In genomic region chr16:85208181-85208580, GRCh38 we compare ENCODE assay signal across 24 cellular contexts.
DNase-seq lines count a peak whose midpoint lies in the region; ATAC-seq, FAIRE-seq and TF ChIP-seq lines count a peak whose summit lies in the region.
"Had no signal": no experiment of that assay in that cellular context is flagged by ENCODE, and none has a peak within 500 bp of the region (broad histone marks: within the 10 kb centered on the region; RNA-seq: fewer than 3 reads in every experiment).

No MANE protein-coding gene starts in this region.

- 94% methylated on average over 17 of the region's 17 CpGs for WGBS in HepG2 (ENCODE audit: low lambda C conversion rate)
- WGBS in neuronal stem cell (ENCODE audit: extremely low coverage in 2 of 2, insufficient read length in 2 of 2, insufficient replicate concordance in 1 of 2), 2 donors, result no CpG with 5 or more reads among the region's 17 CpGs

- H3K36me3 ChIP-seq in cardiac muscle cell (no peaks in the 10 kb centered on the region), right atrium auricular region (no peaks in the 10 kb centered on the region), HepG2 (replicated peaks in 1 of 2; ENCODE audit: control insufficient read depth in 1 of 2, insufficient read depth in 2 of 2, low read length in 2 of 2) (no peaks in the 10 kb centered on the region), neuronal stem cell (replicated peaks in 1 of 2; ENCODE audit: control insufficient read depth in 2 of 2, insufficient read depth in 2 of 2, low read length in 2 of 2) (no peaks in the 10 kb centered on the region)

- in situ Hi-C loops in HepG2 (cut with HindIII; ENCODE audit: extremely low pct_ligation_motif_present, low pct_unique_long_range_greater_than_20kb), result no loop called here

- peaks cover 11% of the 10 kb centered on the region; the same call in 1 of the 2 replicates for H4K20me1 ChIP-seq in HepG2 (ENCODE audit: insufficient read depth, low read length)

- no peak for TF ChIP-seq CTCF in cardiac muscle cell (IDR thresholded peaks at IDR 0.05; ENCODE audit: low read depth, low read length)
- no peak for TF ChIP-seq CTCF in right atrium auricular region (IDR thresholded peaks at IDR 0.05)
- TF ChIP-seq CTCF in HepG2 (CRISPR knock-in tag; IDR thresholded peaks at IDR 0.05), result no peak

- H2BK15ac ChIP-seq in neuronal stem cell (ENCODE audit: low read length), result peak overlapping the region; percentile 60

- H3K4me3 ChIP-seq in cardiac muscle cell (no peak overlapping the region), right atrium auricular region (no peak overlapping the region), HepG2 (replicated peaks in 1 of 3; ENCODE audit: insufficient read depth in 1 of 3, low read depth in 2 of 3, low read length in 3 of 3) (no peak overlapping the region), neuronal stem cell (ENCODE audit: low read length in 2 of 2) (no peak overlapping the region)
- H3K4me3 ChIP-seq: GM23338, K562, MG63, SK-N-MC had no signal

- H4K91ac ChIP-seq in neuronal stem cell (ENCODE audit: low read depth, low read length, poor library complexity), result no peak overlapping the region

- H3K27me3 ChIP-seq in cardiac muscle cell (no peaks in the 10 kb centered on the region), right atrium auricular region (no peaks in the 10 kb centered on the region), HepG2 (ENCODE audit: control insufficient read depth in 1 of 2, insufficient read depth in 2 of 2, low read length in 2 of 2) (peaks cover 0 to 4% of the 10 kb centered on the region in 2 experiments; a peak in 1 of 5 replicates), neuronal stem cell (ENCODE audit: control insufficient read depth in 3 of 3, insufficient read depth in 3 of 3, low read depth in 1 of 3, low read length in 3 of 3) (no peaks in the 10 kb centered on the region)
- H3K27me3 ChIP-seq: MG63 had no signal

- BruUV-seq in HepG2 (replicated peaks; lab: Mats Ljungman, UMichigan), result no TSS peak

- no peak for FAIRE-seq in HepG2 (lab: Jason Lieb, UNC)
- FAIRE-seq: GM18507, K562 had no signal

- no peaks in the 10 kb centered on the region for H3K79me2 ChIP-seq in HepG2 (ENCODE audit: insufficient read depth, low read length)

- peak overlapping the region; percentile 95 for H2AK5ac ChIP-seq in neuronal stem cell (ENCODE audit: low read depth, low read length)

- no peak for TF ChIP-seq RAD21 in HepG2 (CRISPR knock-in tag; IDR thresholded peaks at IDR 0.05)

- POLR2A ChIA-PET in HepG2 (lab: Yijun Ruan, JAX), result no interaction called here

- peak overlapping the region; percentile 96 for H3K18ac ChIP-seq in neuronal stem cell (ENCODE audit: low read length)

- no peak for TF ChIP-seq POLR2A in HepG2 (IDR thresholded peaks at IDR 0.05; ENCODE audit: insufficient read depth in 1 of 2, low read depth in 2 of 2, low read length in 2 of 2)

- no peaks in the 10 kb centered on the region for H3K9me3 ChIP-seq in cardiac muscle cell (ENCODE audit: low read depth)
- H3K9me3 ChIP-seq in right atrium auricular region, result no peaks in the 10 kb centered on the region
- H3K9me3 ChIP-seq in HepG2 (ENCODE audit: low read length), result no peaks in the 10 kb centered on the region
- H3K9me3 ChIP-seq in neuronal stem cell (replicated peaks in 1 of 2; ENCODE audit: control insufficient read depth in 2 of 2, insufficient read depth in 1 of 2, low read depth in 1 of 2, low read length in 2 of 2), result no peaks in the 10 kb centered on the region

- no peaks in the 10 kb centered on the region for H3K79me1 ChIP-seq in neuronal stem cell (ENCODE audit: low read depth, low read length)

- no peak overlapping the region for H3K4me2 ChIP-seq in HepG2 (ENCODE audit: low read depth, low read length)
- H3K4me2 ChIP-seq in neuronal stem cell (ENCODE audit: insufficient read depth, low read length, poor library complexity, severe bottlenecking), result no peak overlapping the region
- H3K4me2 ChIP-seq: GM23338 had no signal

- H3K9ac ChIP-seq in HepG2 (ENCODE audit: insufficient read depth, low read depth, low read length) (no peak overlapping the region), neuronal stem cell (ENCODE audit: low read depth, low read length, poor library complexity) (no peak overlapping the region)

- H3K27ac ChIP-seq in cardiac muscle cell (peak overlapping the region; percentile 92), right atrium auricular region (no peak overlapping the region), HepG2 (ENCODE audit: extremely low read length, insufficient read depth, low read length) (no peak overlapping the region), neuronal stem cell (replicated peaks; ENCODE audit: low read length) (no peak overlapping the region)
- H3K27ac ChIP-seq: C4-2B, SK-N-MC had no signal

- TF ChIP-seq EP300 in HepG2 (IDR thresholded peaks at IDR 0.05; ENCODE audit: low read depth in 2 of 2, low read length in 2 of 2), result no peak
- no peak for TF ChIP-seq EP300 in HepG2 (CRISPR knock-in tag; IDR thresholded peaks at IDR 0.05; ENCODE audit: borderline replicate concordance)

- H3K23ac ChIP-seq in neuronal stem cell (ENCODE audit: low read depth, low read length, poor library complexity), result no peak overlapping the region

- no peak overlapping the region for H2AFZ ChIP-seq in HepG2 (ENCODE audit: low read length)
- no peak overlapping the region for H2AFZ ChIP-seq in neuronal stem cell (ENCODE audit: low read length)
- H2AFZ ChIP-seq: GM23338 had no signal

- H3K4ac ChIP-seq in neuronal stem cell (ENCODE audit: low read length), result no peak overlapping the region

- CTCF ChIA-PET in HepG2 (lab: Yijun Ruan, JAX; ENCODE audit: low intra/inter-chr PET ratio, low total read pairs), result no interaction called here

- peak overlapping the region; percentile 95 for H2BK12ac ChIP-seq in neuronal stem cell (ENCODE audit: low read length)

- no peak overlapping the region for H4K8ac ChIP-seq in neuronal stem cell (ENCODE audit: low read depth, low read length)

- H2BK120ac ChIP-seq in neuronal stem cell (ENCODE audit: low read depth, low read length), result peak overlapping the region; percentile 72

- no peak overlapping the region for H2BK5ac ChIP-seq in neuronal stem cell (ENCODE audit: low read length)

- H3K4me1 ChIP-seq in cardiac muscle cell (ENCODE audit: low read depth) (peaks cover 49% of the 10 kb centered on the region), right atrium auricular region (peaks cover 0 to 55% of the 10 kb centered on the region in 2 donors), HepG2 (ENCODE audit: insufficient read depth, low read length) (peaks cover 81% of the 10 kb centered on the region), neuronal stem cell (ENCODE audit: control insufficient read depth in 2 of 2, insufficient read depth in 1 of 2, low read depth in 1 of 2, low read length in 2 of 2) (peaks cover 21 to 32% of the 10 kb centered on the region in 2 donors)

- ATAC-seq in HepG2, result no peak
- ATAC-seq: K562, PC-3 had no signal

- no peak for DNase-seq in cardiac muscle cell (ENCODE audit: low read depth in 1 of 2, low spot score in 1 of 2)
- no peak for DNase-seq in right atrium auricular region (ENCODE audit: low spot score)
- no peak for DNase-seq in HepG2 (ENCODE audit: low spot score)
- DNase-seq in neuronal stem cell (ENCODE audit: low spot score), result no peak
- DNase-seq in stimulated activated CD8-positive, alpha-beta memory T cell treated with anti-CD3 and anti-CD28 coated beads, Interleukin-4, amount 100 ng/mL, for 48 hours, result no peak
- DNase-seq in activated CD4-positive, alpha-beta T cell treated with anti-CD3 and anti-CD28 coated beads, Interleukin-2, amount 50 U/mL, for 1 hour, result no peak
- DNase-seq in activated CD4-positive, alpha-beta T cell treated with anti-CD3 and anti-CD28 coated beads, Interleukin-2, amount 50 U/mL, for 4 hours, result no peak
- DNase-seq: 8988T; Calu3; CD8-positive, alpha-beta memory T cell; DMS53; GDM1; MG63; NCI-H1417 treated with DMSO at 0.1 percent for 48 hours; NCI-H187; NCI-H446; NCI-H526 treated with DMSO at 0.1 percent for 48 hours; PC-3; SHP77 had no signal

- peak overlapping the region; percentile 94 for H3K14ac ChIP-seq in neuronal stem cell (ENCODE audit: low read length)

- intact Hi-C loops in HepG2 (cut with micrococcal nuclease; ENCODE audit: unreplicated experiment), result no loop called here

TF ChIP-seq in HepG2, 621 proteins besides CTCF, POLR2A, EP300 and RAD21:
- TF ChIP-seq REPIN1 (CRISPR knock-in tag; IDR thresholded peaks at IDR 0.05; ENCODE audit: borderline replicate concordance, low read depth) (no peak), ZNF263 (CRISPR knock-in tag; IDR thresholded peaks at IDR 0.05) (peak; percentile 92)
